ENCODE assay signal across 8 cellular contexts in the genomic region with DNA sequence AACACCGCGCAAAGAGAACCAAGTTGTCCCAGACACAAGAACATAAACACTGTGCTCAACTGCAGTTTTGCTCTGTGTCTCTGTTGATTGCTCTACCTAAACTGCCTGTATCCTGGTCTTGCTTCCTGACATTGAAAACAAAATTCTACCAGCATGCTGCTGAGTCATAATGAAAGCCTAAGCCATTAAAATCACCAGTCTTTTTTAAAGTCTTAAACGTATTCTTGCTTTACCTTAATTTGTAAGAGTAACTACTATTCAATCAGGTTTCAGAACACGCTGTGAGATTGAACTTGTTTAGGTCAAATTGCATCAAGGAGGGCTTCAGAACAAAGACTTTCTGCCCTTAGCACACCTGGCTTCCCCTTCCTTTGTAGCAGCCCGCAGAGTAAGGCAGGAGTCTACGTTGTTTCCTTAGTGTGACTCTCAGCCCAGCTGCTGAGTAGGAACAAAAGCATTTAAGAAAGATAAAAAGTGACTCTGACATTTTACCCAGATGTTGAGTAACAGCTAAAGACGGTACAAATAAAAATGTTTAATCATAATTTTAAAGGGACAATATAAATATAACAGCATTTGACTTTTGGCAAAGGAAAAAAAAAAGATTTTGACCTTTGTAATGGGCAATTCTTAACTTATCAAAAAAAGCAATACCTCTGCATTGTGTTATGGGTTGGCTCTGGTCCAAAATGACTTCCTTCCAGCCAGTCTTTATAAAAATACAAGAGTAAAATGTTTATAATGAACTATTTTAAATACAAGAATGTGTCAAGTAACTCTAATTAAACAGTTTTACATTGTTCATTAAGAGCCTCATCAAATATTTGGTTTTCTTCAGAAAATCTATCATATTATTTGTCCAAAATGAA.
DNase-seq lines count a peak whose midpoint lies in the region; ATAC-seq lines count a peak whose summit lies in the region.

No MANE protein-coding gene starts in this region.

- no peaks in the 10 kb centered on the region for H3K36me3 ChIP-seq in iPS-20b (ENCODE audit: insufficient read depth, low read depth, low read length)
- H3K36me3 ChIP-seq in CD4-positive, alpha-beta memory T cell (ENCODE audit: insufficient read depth, low read length) = no peaks in the 10 kb centered on the region

- DNase-seq in NCI-H748 (lab: John Stamatoyannopoulos, UW; ENCODE audit: unreplicated experiment) = peak; percentile 65
- DNase-seq in CD4-positive, alpha-beta memory T cell = no peak
- DNase-seq in activated CD8-positive, alpha-beta memory T cell treated with anti-CD3 and anti-CD28 coated beads, Interleukin-2, amount 50 U/mL, for 48 hours = no peak

- CTCF ChIA-PET in CD4-positive, alpha-beta memory T cell (lab: Charles Lee; ENCODE audit: partially characterized antibody) = no interaction called here

- H3K9me3 ChIP-seq in iPS-20b (ENCODE audit: insufficient read depth, low read depth, low read length) = no peaks in the 10 kb centered on the region
- no peaks in the 10 kb centered on the region for H3K9me3 ChIP-seq in CD4-positive, alpha-beta memory T cell (ENCODE audit: control insufficient read depth in 1 of 2, low read length in 2 of 2)

- no peaks in the 10 kb centered on the region for H3K27me3 Mint-ChIP-seq in CD4-positive, alpha-beta memory T cell

- H3K36me3 Mint-ChIP-seq in CD4-positive, alpha-beta memory T cell = no peaks in the 10 kb centered on the region

- peak overlapping the region; percentile 18; the same call in 1 of the 2 replicates for H3K9ac ChIP-seq in iPS-20b (ENCODE audit: low read depth, low read length)

- intact Hi-C loops in CD4-positive, alpha-beta memory T cell (cut with micrococcal nuclease) = no loop called here

- peaks cover 0 to 7% (median 2%) of the 10 kb centered on the region in 8 donors for H3K9me3 Mint-ChIP-seq in CD4-positive, alpha-beta memory T cell

- ATAC-seq in GM18858 (IDR thresholded peaks at IDR 0.05; ENCODE audit: unreplicated experiment) = peak; percentile 37
- ATAC-seq in HG02623 (IDR thresholded peaks at IDR 0.05; ENCODE audit: unreplicated experiment) = peak; percentile 37
- ATAC-seq in activated CD4-positive, CD25-positive, alpha-beta regulatory T cell treated with anti-CD3 and anti-CD28 coated beads, Interleukin-2, amount 50 U/mL, for 24 hours = no peak
- no peak for ATAC-seq in GM18520 (IDR thresholded peaks at IDR 0.05; ENCODE audit: unreplicated experiment)

- POLR2A ChIA-PET in CD4-positive, alpha-beta memory T cell (lab: Charles Lee; ENCODE audit: partially characterized antibody) = no interaction called here

- H3K27ac Mint-ChIP-seq in CD4-positive, alpha-beta memory T cell = peak overlapping the region in 1 of 7 donors; percentile 19

- peak overlapping the region in 1 of 8 donors; percentile 17 for H3K4me3 Mint-ChIP-seq in CD4-positive, alpha-beta memory T cell

- H3K27ac ChIP-seq in iPS-20b (ENCODE audit: low read length) = no peak overlapping the region
- H3K27ac ChIP-seq in CD4-positive, alpha-beta memory T cell (ENCODE audit: low read depth, low read length) = no peak overlapping the region

- H3K4me3 ChIP-seq in iPS-20b (ENCODE audit: low read length) = no peak overlapping the region; the same call in 1 of the 2 replicates
- no peak overlapping the region for H3K4me3 ChIP-seq in CD4-positive, alpha-beta memory T cell (ENCODE audit: low read length in 2 of 2)

- no peaks in the 10 kb centered on the region for H3K4me1 Mint-ChIP-seq in CD4-positive, alpha-beta memory T cell

- no peaks in the 10 kb centered on the region for H3K27me3 ChIP-seq in iPS-20b (ENCODE audit: insufficient read depth, low read length)
- H3K27me3 ChIP-seq in CD4-positive, alpha-beta memory T cell (ENCODE audit: insufficient read depth, low read length) = no peaks in the 10 kb centered on the region

- H3K4me1 ChIP-seq in iPS-20b (ENCODE audit: insufficient read depth, low read length) = peaks cover 8% of the 10 kb centered on the region; the same call in 1 of the 2 replicates
- no peaks in the 10 kb centered on the region for H3K4me1 ChIP-seq in CD4-positive, alpha-beta memory T cell (ENCODE audit: insufficient read depth, low read length)

Comparison
In these comparisons a context has a peak if more than half of its experiments do, and no peak if none do; other contexts are left out.
1. ATAC-seq: peak in GM18858 (single experiment) and HG02623 (single experiment); none in activated CD4-positive, CD25-positive, alpha-beta regulatory T cell treated with anti-CD3 and anti-CD28 coated beads, Interleukin-2, amount 50 U/mL, for 24 hours (0 of 2) and GM18520 (single experiment).